21 cellular contexts compared by ENCODE assay signal in the genomic region with DNA sequence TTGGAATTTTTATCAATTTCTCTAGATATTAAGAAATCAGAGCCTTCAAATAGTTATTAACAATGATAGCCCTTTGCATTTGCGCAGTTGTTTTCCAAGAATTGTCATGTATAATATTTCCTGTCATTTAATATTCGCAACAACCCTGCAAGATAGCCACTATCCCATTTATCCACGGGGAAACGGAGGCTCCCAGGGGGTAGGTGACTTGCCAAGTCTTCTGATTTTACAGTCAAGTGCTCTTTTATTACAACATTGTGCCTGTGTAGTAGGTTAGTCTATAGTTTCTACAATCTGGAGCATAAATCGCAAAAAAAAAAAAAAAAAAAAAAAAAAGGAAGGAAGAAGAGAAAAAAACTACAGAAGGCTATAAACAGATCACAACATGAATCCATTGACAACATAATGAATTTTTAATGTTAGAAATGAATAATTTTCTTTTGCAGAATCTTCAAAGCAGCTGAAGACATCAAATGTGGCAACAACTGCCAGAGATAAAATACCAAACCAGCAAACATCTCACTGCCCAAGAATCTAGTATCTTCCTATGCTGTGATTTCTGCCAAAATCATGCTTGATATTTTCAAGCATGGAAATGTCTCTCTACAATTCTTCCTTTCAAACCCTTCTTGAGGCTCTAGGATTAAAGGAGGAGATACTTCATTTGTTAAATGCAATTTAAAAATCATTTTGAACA.
DNase-seq lines count a peak whose midpoint lies in the region; ATAC-seq and TF ChIP-seq lines count a peak whose summit lies in the region.
"Had no signal": no experiment of that assay in that cellular context is flagged by ENCODE, and none has a peak within 500 bp of the region (broad histone marks: within the 10 kb centered on the region; RNA-seq: fewer than 3 reads in every experiment).

No MANE protein-coding gene starts in this region.

- no peak overlapping the region for H3K4me3 Mint-ChIP-seq in CD4-positive, CD25-positive, alpha-beta regulatory T cell
- H3K4me3 Mint-ChIP-seq: activated B cell treated with CpG ODN at 0.5 μM for 24 hours; activated CD8-positive, alpha-beta T cell treated with anti-CD3 and anti-CD28 coated beads for 36 hours; H9; stimulated activated naive CD8-positive, alpha-beta T cell treated with anti-CD3 and anti-CD28 coated beads, Interleukin-15, amount 100 ng/mL, for 72 hours had no signal

- ATAC-seq in CD4-positive, CD25-positive, alpha-beta regulatory T cell (ENCODE audit: low read depth in 2 of 2) = no peak
- ATAC-seq in RWPE2 (ENCODE audit: low read depth) (no peak), foreskin keratinocyte (no peak), GM19328 (IDR thresholded peaks at IDR 0.05; ENCODE audit: unreplicated experiment) (no peak), left lung (no peak)
- ATAC-seq: activated CD8-positive, alpha-beta T cell treated with anti-CD3 and anti-CD28 coated beads for 36 hours; activated naive CD4-positive, alpha-beta T cell treated with anti-CD3 and anti-CD28 coated beads, Interleukin-2, amount 50 U/mL, for 72 hours; PC-3; stimulated activated naive CD8-positive, alpha-beta T cell treated with anti-CD3 and anti-CD28 coated beads, Interleukin-15, amount 100 ng/mL, for 72 hours had no signal

- H3K27ac ChIP-seq in ACC112 (ENCODE audit: low read depth, low read length) = peak overlapping the region; percentile 94
- H3K27ac ChIP-seq in CD4-positive, CD25-positive, alpha-beta regulatory T cell (ENCODE audit: insufficient read depth, low read length, poor library complexity, severe bottlenecking) = no peak overlapping the region
- peak overlapping the region; percentile 90 for H3K27ac ChIP-seq in RWPE2 (ENCODE audit: poor library complexity, severe bottlenecking)
- H3K27ac ChIP-seq in foreskin keratinocyte = peak overlapping the region; percentile 9
- no peak overlapping the region for H3K27ac ChIP-seq in left lung
- H3K27ac ChIP-seq: esophagus squamous epithelium, tibial nerve had no signal

- no peak overlapping the region for H2AFZ ChIP-seq in ACC112 (ENCODE audit: low read length, unreplicated experiment)

- peaks cover 14 to 26% (median 17%) of the 10 kb centered on the region in 4 donors for H3K4me1 Mint-ChIP-seq in CD4-positive, CD25-positive, alpha-beta regulatory T cell

- H3K79me2 ChIP-seq in ACC112 (ENCODE audit: control insufficient read depth, insufficient read depth, low read length, unreplicated experiment) = peaks cover 64% of the 10 kb centered on the region

- no peaks in the 10 kb centered on the region for H3K36me3 ChIP-seq in ACC112 (ENCODE audit: insufficient read depth, low read length)
- no peaks in the 10 kb centered on the region for H3K36me3 ChIP-seq in CD4-positive, CD25-positive, alpha-beta regulatory T cell (ENCODE audit: control insufficient read depth, insufficient read depth, low read length)
- 0 out of 2 replicates have a peak, but pooled peaks cover 3% of the 10 kb centered on the region for H3K36me3 ChIP-seq in RWPE2 (ENCODE audit: low read depth)
- H3K36me3 ChIP-seq in left lung = no peaks in the 10 kb centered on the region
- H3K36me3 ChIP-seq: esophagus squamous epithelium, tibial nerve had no signal

- peaks cover 10% of the 10 kb centered on the region for H3K27me3 Mint-ChIP-seq in CD4-positive, CD25-positive, alpha-beta regulatory T cell
- H3K27me3 Mint-ChIP-seq: activated CD8-positive, alpha-beta T cell treated with anti-CD3 and anti-CD28 coated beads for 36 hours had no signal

- H3K27ac Mint-ChIP-seq in CD4-positive, CD25-positive, alpha-beta regulatory T cell = peak overlapping the region; percentile 23 to 70 (median 61)
- H3K27ac Mint-ChIP-seq: activated B cell treated with CpG ODN at 0.5 μM for 24 hours; activated CD8-positive, alpha-beta T cell treated with anti-CD3 and anti-CD28 coated beads for 36 hours had no signal

- H3K4me3 ChIP-seq in ACC112 (ENCODE audit: low read depth, low read length) (no peak overlapping the region), RWPE2 (ENCODE audit: severe bottlenecking) (no peak overlapping the region), left lung (no peak overlapping the region)
- H3K4me3 ChIP-seq in CD4-positive, CD25-positive, alpha-beta regulatory T cell (ENCODE audit: low read depth, low read length) = no peak overlapping the region
- H3K4me3 ChIP-seq: esophagus squamous epithelium, MG63, tibial nerve had no signal

- intact Hi-C loops in left lung (cut with DNase I) = no loop called here

- H3K4me1 ChIP-seq in ACC112 (ENCODE audit: control insufficient read depth, insufficient read depth, low read length, unreplicated experiment) (peaks cover 84% of the 10 kb centered on the region), RWPE2 (ENCODE audit: insufficient read depth, poor library complexity, severe bottlenecking) (peaks cover 55% of the 10 kb centered on the region), foreskin keratinocyte (peaks cover 51% of the 10 kb centered on the region), left lung (no peaks in the 10 kb centered on the region)
- H3K4me1 ChIP-seq in CD4-positive, CD25-positive, alpha-beta regulatory T cell (ENCODE audit: control insufficient read depth, insufficient read depth, low read length, poor library complexity, severe bottlenecking) = peaks cover 19% of the 10 kb centered on the region

- peaks cover 0 to 5% (median 1%) of the 10 kb centered on the region in 7 donors for H3K9me3 Mint-ChIP-seq in CD4-positive, CD25-positive, alpha-beta regulatory T cell
- H3K9me3 Mint-ChIP-seq: H9 had no signal

- no peaks in the 10 kb centered on the region for H3K9me3 ChIP-seq in CD4-positive, CD25-positive, alpha-beta regulatory T cell (ENCODE audit: control insufficient read depth in 2 of 2, low read length in 2 of 2)
- no peaks in the 10 kb centered on the region for H3K9me3 ChIP-seq in RWPE2 (ENCODE audit: severe bottlenecking)
- no peaks in the 10 kb centered on the region for H3K9me3 ChIP-seq in left lung
- H3K9me3 ChIP-seq: Caco-2, esophagus squamous epithelium, MG63, tibial nerve had no signal

- H3K27me3 ChIP-seq in ACC112 (ENCODE audit: insufficient read depth, low read length) (no peaks in the 10 kb centered on the region), RWPE2 (ENCODE audit: insufficient read depth, poor library complexity, severe bottlenecking) (no peaks in the 10 kb centered on the region), foreskin keratinocyte (no peaks in the 10 kb centered on the region), left lung (no peaks in the 10 kb centered on the region)
- peaks cover 2% of the 10 kb centered on the region for H3K27me3 ChIP-seq in CD4-positive, CD25-positive, alpha-beta regulatory T cell (ENCODE audit: control insufficient read depth, insufficient read depth, low read length)
- H3K27me3 ChIP-seq: esophagus squamous epithelium, MG63, tibial nerve had no signal

- DNase-seq in CD4-positive, CD25-positive, alpha-beta regulatory T cell = no peak
- DNase-seq in RWPE2 (ENCODE audit: low spot score) (no peak), foreskin keratinocyte (no peak), NCI-H1930 (lab: John Stamatoyannopoulos, UW) (no peak), left lung (no peak)
- DNase-seq: activated B cell treated with CpG ODN at 0.5 μM for 24 hours; activated CD8-positive, alpha-beta T cell treated with anti-CD3 and anti-CD28 coated beads for 36 hours; activated T-cell treated with anti-CD3 and anti-CD28 coated beads, Interleukin-2, amount 50 U/mL, for 48 hours; Caco-2; effector memory CD4-positive, alpha-beta T cell; esophagus squamous epithelium; H9; stimulated activated CD4-positive, alpha-beta T cell treated with anti-CD3 and anti-CD28 coated beads, Interleukin-4, amount 100 ng/mL, for 24 hours; stimulated activated naive CD8-positive, alpha-beta T cell treated with anti-CD3 and anti-CD28 coated beads, Interleukin-15, amount 100 ng/mL, for 72 hours; T-helper 9 cell had no signal

- TF ChIP-seq CTCF in RWPE2 (IDR thresholded peaks at IDR 0.05; ENCODE audit: poor library complexity, severe bottlenecking) = no peak
- no peak for TF ChIP-seq CTCF in foreskin keratinocyte (conservative IDR thresholded peaks at IDR 0.05)
- no peak for TF ChIP-seq CTCF in left lung (IDR thresholded peaks at IDR 0.05)

- H3K36me3 Mint-ChIP-seq in CD4-positive, CD25-positive, alpha-beta regulatory T cell = no peaks in the 10 kb centered on the region

Comparison
In these comparisons a context has a peak if more than half of its experiments do, and no peak if none do; other contexts are left out.
1. H3K27ac ChIP-seq: peak in ACC112 (single experiment), RWPE2 (single experiment) and foreskin keratinocyte (single experiment); none in CD4-positive, CD25-positive, alpha-beta regulatory T cell (single experiment) and left lung (0 of 2).